In the genomic region with DNA sequence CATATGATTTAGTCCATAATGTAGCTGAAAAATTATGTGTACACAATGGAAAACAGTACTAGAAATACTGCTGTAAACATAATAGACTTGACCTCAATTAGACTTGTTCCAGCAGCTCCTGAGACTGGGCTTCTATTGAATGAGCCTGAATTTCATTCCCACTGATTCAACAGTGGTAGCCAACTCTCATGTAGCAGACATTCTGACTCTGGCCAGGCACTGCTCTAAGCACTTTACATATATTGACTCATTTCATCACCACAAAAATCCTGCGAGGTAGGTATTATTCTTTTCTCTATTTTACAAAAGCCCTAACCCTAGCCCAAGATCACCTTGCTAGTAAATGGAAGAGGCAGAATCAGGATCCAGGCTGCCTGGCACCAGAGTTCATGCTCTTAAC, we compare ENCODE assay signal across 16 cellular contexts. TPM values are rescaled to one million over a fixed set of nuclear protein-coding genes. Genes with fewer than 3 reads are reported as not detected.
"Had no signal": no experiment of that assay in that cellular context is flagged by ENCODE, and none has a peak within 500 bp of the region (broad histone marks: within the 10 kb centered on the region; RNA-seq: fewer than 3 reads in every experiment).

No MANE protein-coding gene starts in this region.

- DNase-seq: activated CD4-positive, CD25-positive, alpha-beta regulatory T cell treated with anti-CD3 and anti-CD28 coated beads, Interleukin-2, amount 50 U/mL, for 72 hours; activated naive CD4-positive, alpha-beta T cell treated with anti-CD3 and anti-CD28 coated beads, Interleukin-2, amount 50 U/mL, for 16 hours; activated T-cell treated with anti-CD3 and anti-CD28 coated beads for 4 hours; caudate nucleus; islet precursor cell; mesenchymal stem cell; natural killer cell; posterior cingulate gyrus; stimulated activated CD4-positive, alpha-beta T cell treated with anti-CD3 and anti-CD28 coated beads, Interleukin-4, amount 100 ng/mL, for 1 hour; stimulated activated naive CD4-positive, alpha-beta T cell; T1000; tibial artery had no signal

- H3K27me3 ChIP-seq: esophagus muscularis mucosa, hepatocyte, tibial artery, vagina had no signal

- H2AFZ ChIP-seq: hepatocyte had no signal

- H3K4me3 ChIP-seq: esophagus muscularis mucosa, hepatocyte, tibial artery, vagina had no signal

- H3K9me3 ChIP-seq: esophagus muscularis mucosa, tibial artery, vagina had no signal

- H3K79me2 ChIP-seq: hepatocyte had no signal

- H3K27ac ChIP-seq: esophagus muscularis mucosa, hepatocyte, tibial artery, vagina had no signal

- H3K4me1 ChIP-seq: esophagus muscularis mucosa, vagina had no signal

- H3K36me3 ChIP-seq: esophagus muscularis mucosa, tibial artery, vagina had no signal

- ATAC-seq: left lobe of liver, natural killer cell had no signal

- H3K4me2 ChIP-seq: hepatocyte had no signal

RNA-seq across cellular contexts. Expression of gene HORMAD1, which starts 57.7 kb away (rescaled TPM):
- polyA plus RNA-seq: hepatocyte had no signal
